In genomic region chr11:9802291-9802861, GRCh38 we compare ENCODE assay signal across 1 cellular context.
TF ChIP-seq lines count a peak whose summit lies in the region.

No MANE protein-coding gene starts in this region.

TF ChIP-seq in GM12878, 131 proteins besides CTCF, POLR2A, EP300 and RAD21 (continued from another document):
- no peak for TF ChIP-seq ZNF592 (IDR thresholded peaks at IDR 0.05)
TF ChIP-seq in GM12878: peak in this region for 1.
